In the genomic region with DNA sequence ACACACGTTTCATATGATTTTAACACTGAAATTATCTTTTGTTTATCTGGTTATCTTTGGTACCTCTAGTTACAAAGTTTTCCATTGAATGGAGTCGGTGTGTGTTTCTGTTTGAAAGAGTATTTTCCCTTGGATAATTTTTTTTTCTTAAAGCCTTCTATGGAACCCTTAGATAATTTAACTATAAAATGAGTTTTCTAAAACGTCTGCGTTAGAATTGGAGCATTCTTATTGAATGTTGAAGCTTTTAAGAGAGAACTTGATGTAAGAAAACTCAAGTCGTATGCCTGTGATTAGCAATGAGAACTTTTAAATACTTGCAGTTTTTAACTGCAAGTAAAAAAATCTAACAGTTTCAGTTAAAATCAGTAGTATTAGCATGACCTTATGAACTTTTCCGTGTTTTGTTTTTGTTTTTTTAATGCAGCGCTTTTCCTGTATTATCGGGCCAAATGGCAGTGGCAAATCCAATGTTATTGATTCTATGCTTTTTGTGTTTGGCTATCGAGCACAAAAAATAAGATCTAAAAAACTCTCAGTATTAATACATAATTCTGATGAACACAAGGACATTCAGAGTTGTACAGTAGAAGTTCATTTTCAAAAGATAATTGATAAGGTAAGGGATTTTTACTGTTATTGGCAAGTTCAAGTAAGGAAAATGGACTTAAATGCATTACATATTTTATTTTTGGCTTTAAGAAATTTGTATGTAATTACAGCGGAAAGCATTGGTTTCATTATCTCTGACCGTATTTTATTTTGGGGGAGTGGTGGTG, we compare ENCODE assay signal across 8 cellular contexts. TPM values are rescaled to one million over a fixed set of nuclear protein-coding genes. Genes with fewer than 3 reads are reported as not detected.
A peak's percentile ranks its signal among the peaks of the same experiment; 100 is the strongest.
DNase-seq lines count a peak whose midpoint lies in the region; ATAC-seq, FAIRE-seq and TF ChIP-seq lines count a peak whose summit lies in the region.

No MANE protein-coding gene starts in this region.

- H3K27ac ChIP-seq in endothelial cell of umbilical vein (ENCODE audit: insufficient read depth, low read depth, low read length) (peak overlapping the region; percentile 76), rectal smooth muscle tissue (ENCODE audit: low read depth, low read length) (peak overlapping the region; percentile 8)

- POLR2A ChIA-PET in endothelial cell of umbilical vein (lab: Charles Lee) = no interaction called here

- H3K27me3 ChIP-seq in NT2/D1 (ENCODE audit: insufficient read depth, insufficient read length) = no peaks in the 10 kb centered on the region
- H3K27me3 ChIP-seq in endothelial cell of umbilical vein (ENCODE audit: control insufficient read depth in 2 of 2, insufficient read depth in 2 of 2, low read length in 2 of 2) = no peaks in the 10 kb centered on the region
- no peaks in the 10 kb centered on the region for H3K27me3 ChIP-seq in rectal smooth muscle tissue (ENCODE audit: control insufficient read depth, insufficient read depth, low read length)

- H3K4me1 ChIP-seq in NT2/D1 (ENCODE audit: insufficient read depth, insufficient read length) (no peaks in the 10 kb centered on the region), endothelial cell of umbilical vein (ENCODE audit: control insufficient read depth, extremely low read depth, insufficient read depth, low read length) (peaks cover 27% of the 10 kb centered on the region), rectal smooth muscle tissue (ENCODE audit: control insufficient read depth, insufficient read depth, low read length) (peaks cover 4% of the 10 kb centered on the region)

- FAIRE-seq in endothelial cell of umbilical vein (lab: Jason Lieb, UNC) = no peak

- H3K9ac ChIP-seq in NT2/D1 (ENCODE audit: insufficient read length, low read depth) (peak overlapping the region; percentile 37), endothelial cell of umbilical vein (replicated peaks; ENCODE audit: extremely low read depth, insufficient read depth, low read length) (peak overlapping the region; percentile 84), rectal smooth muscle tissue (ENCODE audit: low read length) (no peak overlapping the region)

- peak overlapping the region; percentile 99 for H3K4me2 ChIP-seq in endothelial cell of umbilical vein (ENCODE audit: insufficient read depth, low read length)

- intact Hi-C loops in endothelial cell of umbilical vein (cut with micrococcal nuclease) = loop anchor here (5.0 to 10.0 kb wide), 3 partner anchors 355 to 625 kb away; partner anchors contain the start of gene PPM1L

- no peak overlapping the region for H2AFZ ChIP-seq in endothelial cell of umbilical vein (ENCODE audit: low read depth, low read length)

- dilution Hi-C loops in endothelial cell of umbilical vein (cut with MboI; ENCODE audit: extremely low pct_ligation_motif_present, low sequenced_read_pairs) = no loop called here

- no peak for TF ChIP-seq POLR2A in endothelial cell of umbilical vein (IDR thresholded peaks at IDR 0.05; ENCODE audit: low read depth, low read length)

- no peaks in the 10 kb centered on the region for H4K20me1 ChIP-seq in endothelial cell of umbilical vein (replicated peaks; ENCODE audit: control insufficient read depth, extremely low read depth, insufficient read depth, low read length)

- H3K9me1 ChIP-seq in endothelial cell of umbilical vein (replicated peaks; ENCODE audit: control insufficient read depth, extremely low read depth, insufficient read depth, low read length) = no peaks in the 10 kb centered on the region

- CTCF ChIA-PET in endothelial cell of umbilical vein (lab: Charles Lee) = interaction anchor here (0.8 to 2.7 kb wide), 4 partner anchors 8 to 239 kb away, joined by 3 to 19 read pairs (median 4); no protein-coding TSS in a partner anchor

- DNase-seq in NT2/D1 (ENCODE audit: low read depth, low spot score) (no peak), endothelial cell of umbilical vein (ENCODE audit: low read depth, low spot score) (peak; percentile 65), NCI-H2196 (lab: John Stamatoyannopoulos, UW; ENCODE audit: unreplicated experiment) (no peak)

- TF ChIP-seq CTCF in GM12875 (IDR thresholded peaks at IDR 0.05; ENCODE audit: borderline replicate concordance, insufficient read depth, low read depth, low read length) = no peak
- no peak for TF ChIP-seq CTCF in endothelial cell of umbilical vein (IDR thresholded peaks at IDR 0.05; ENCODE audit: extremely low read depth in 1 of 2, insufficient read depth in 1 of 2, low read depth in 1 of 2, low read length in 2 of 2)

- H3K36me3 ChIP-seq in NT2/D1 (ENCODE audit: insufficient read depth, insufficient read length, low read length) (peaks cover 65% of the 10 kb centered on the region), endothelial cell of umbilical vein (ENCODE audit: control insufficient read depth in 2 of 2, extremely low read depth in 1 of 2, insufficient read depth in 2 of 2, low read length in 2 of 2) (peaks cover 0 to 16% of the 10 kb centered on the region in 2 experiments), rectal smooth muscle tissue (ENCODE audit: control insufficient read depth, insufficient read depth, low read length) (no peaks in the 10 kb centered on the region)

- peaks cover 88% of the 10 kb centered on the region for H3K79me2 ChIP-seq in endothelial cell of umbilical vein (ENCODE audit: control insufficient read depth, insufficient read depth, low read length)

- H3K9me3 ChIP-seq in NT2/D1 (ENCODE audit: insufficient read depth, low read length) = no peaks in the 10 kb centered on the region
- H3K9me3 ChIP-seq in endothelial cell of umbilical vein (replicated peaks; ENCODE audit: control insufficient read depth, insufficient read depth, low read length) = no peaks in the 10 kb centered on the region

- H3K4me3 ChIP-seq in GM12875 (ENCODE audit: low read depth, low read length) (peak overlapping the region; percentile 98), NT2/D1 (ENCODE audit: insufficient read length, low read depth) (peak overlapping the region; percentile 96), endothelial cell of umbilical vein (replicated peaks in 1 of 3; ENCODE audit: insufficient read depth in 1 of 3, low read depth in 1 of 3, low read length in 3 of 3) (peak overlapping the region; percentile 77 to 79 (median 78)), rectal smooth muscle tissue (ENCODE audit: low read length) (no peak overlapping the region)

- ATAC-seq in GM18511 (IDR thresholded peaks at IDR 0.05; ENCODE audit: unreplicated experiment) (no peak), HG03469 (IDR thresholded peaks at IDR 0.05; ENCODE audit: unreplicated experiment) (no peak), HG03135 (IDR thresholded peaks at IDR 0.05; ENCODE audit: unreplicated experiment) (no peak)

- no TSS peak for BruUV-seq in endothelial cell of umbilical vein (replicated peaks; lab: Mats Ljungman, UMichigan)

TF ChIP-seq in endothelial cell of umbilical vein, 7 proteins besides CTCF, POLR2A, EP300 and RAD21:
- TF ChIP-seq MAX (IDR thresholded peaks at IDR 0.05; ENCODE audit: insufficient read depth, insufficient read length) (no peak), MYC (IDR thresholded peaks at IDR 0.05; ENCODE audit: low read depth, low read length) (no peak), FOS (IDR thresholded peaks at IDR 0.05; ENCODE audit: borderline replicate concordance, insufficient read depth, low read length) (no peak), JUN (IDR thresholded peaks at IDR 0.05; ENCODE audit: borderline replicate concordance, insufficient read depth, insufficient read length, low read depth) (no peak), POLR2AphosphoS5 (IDR thresholded peaks at IDR 0.05; ENCODE audit: insufficient read depth, low read depth, low read length) (no peak), GATA2 (IDR thresholded peaks at IDR 0.05; ENCODE audit: insufficient read depth, insufficient read length, low read depth, low read length) (no peak), EZH2 (IDR thresholded peaks at IDR 0.05; ENCODE audit: borderline replicate concordance, low read depth, low read length, severe bottlenecking) (no peak)
TF ChIP-seq in endothelial cell of umbilical vein: peak in this region for 0.

RNA-seq across cellular contexts. Expression of gene SMC4, which starts 3.0 kb away (rescaled TPM):
- total RNA-seq in endothelial cell of umbilical vein = 126 and 153 TPM in 2 replicates
- 23.7 and 32.1 TPM in 2 replicates for polyA plus RNA-seq in endothelial cell of umbilical vein
- 51.3 and 59.9 TPM in 2 replicates for polyA plus RNA-seq in endothelial cell of umbilical vein (2011; cell fraction: cytosol; rRNA removed)
- polyA plus RNA-seq in endothelial cell of umbilical vein (2011; cell fraction: nucleus; rRNA removed) = 121 and 182 TPM in 2 replicates
- polyA plus RNA-seq in endothelial cell of umbilical vein (2012) = 44.4 and 93.8 TPM in 2 replicates
- 25.0 and 33.9 TPM in 2 replicates for polyA minus RNA-seq in endothelial cell of umbilical vein
- polyA minus RNA-seq in endothelial cell of umbilical vein (2011; cell fraction: cytosol; rRNA and poly(A)+ RNA removed) = 79.4 TPM
- polyA minus RNA-seq in endothelial cell of umbilical vein (2011; cell fraction: nucleus; rRNA and poly(A)+ RNA removed) = 119 and 154 TPM in 2 replicates

RNA-seq across cellular contexts. Expression of gene IFT80, which starts 3.4 kb away (rescaled TPM):
- total RNA-seq in endothelial cell of umbilical vein = 21.4 and 22.5 TPM in 2 replicates
- 4.9 and 7.3 TPM in 2 replicates for polyA plus RNA-seq in endothelial cell of umbilical vein
- polyA plus RNA-seq in endothelial cell of umbilical vein (2011; cell fraction: cytosol; rRNA removed) = 6.1 and 7.1 TPM in 2 replicates
- 48.2 and 66.3 TPM in 2 replicates for polyA plus RNA-seq in endothelial cell of umbilical vein (2011; cell fraction: nucleus; rRNA removed)
- polyA plus RNA-seq in endothelial cell of umbilical vein (2012) = 13.2 and 20.5 TPM in 2 replicates
- polyA minus RNA-seq in endothelial cell of umbilical vein = 6.8 and 7.8 TPM in 2 replicates
- polyA minus RNA-seq in endothelial cell of umbilical vein (2011; cell fraction: cytosol; rRNA and poly(A)+ RNA removed) = 13.8 TPM
- 23.8 and 38.4 TPM in 2 replicates for polyA minus RNA-seq in endothelial cell of umbilical vein (2011; cell fraction: nucleus; rRNA and poly(A)+ RNA removed)

RNA-seq across cellular contexts. Expression of gene TRIM59, which starts 47.1 kb away (rescaled TPM):
- total RNA-seq in endothelial cell of umbilical vein = 32.5 and 33.0 TPM in 2 replicates
- 6.4 and 6.8 TPM in 2 replicates for polyA plus RNA-seq in endothelial cell of umbilical vein
- 7.7 and 8.3 TPM in 2 replicates for polyA plus RNA-seq in endothelial cell of umbilical vein (2011; cell fraction: cytosol; rRNA removed)
- polyA plus RNA-seq in endothelial cell of umbilical vein (2011; cell fraction: nucleus; rRNA removed) = 7.4 and 9.6 TPM in 2 replicates
- 10.2 and 17.3 TPM in 2 replicates for polyA plus RNA-seq in endothelial cell of umbilical vein (2012)
- 16.7 and 19.4 TPM in 2 replicates for polyA minus RNA-seq in endothelial cell of umbilical vein
- 2.2 TPM for polyA minus RNA-seq in endothelial cell of umbilical vein (2011; cell fraction: cytosol; rRNA and poly(A)+ RNA removed)
- polyA minus RNA-seq in endothelial cell of umbilical vein (2011; cell fraction: nucleus; rRNA and poly(A)+ RNA removed) = 13.6 and 16.0 TPM in 2 replicates
